Comparison of ENCODE assay signal across 31 cellular contexts in genomic region chr17:61565213-61565612, GRCh38. TPM values are rescaled to one million over a fixed set of nuclear protein-coding genes. Genes with fewer than 3 reads are reported as not detected.
"Had no signal": no experiment of that assay in that cellular context is flagged by ENCODE, and none has a peak within 500 bp of the region (broad histone marks: within the 10 kb centered on the region; RNA-seq: fewer than 3 reads in every experiment).

No MANE protein-coding gene starts in this region.

- H3K36me3 ChIP-seq: brain microvascular endothelial cell had no signal

- H3K27ac Mint-ChIP-seq: activated CD4-positive, alpha-beta T cell treated with anti-CD3 and anti-CD28 coated beads, Interleukin-2, amount 10 ng/mL, durations not matched to agents 24 days and 14 days; activated CD8-positive, alpha-beta T cell treated with anti-CD3 and anti-CD28 coated beads for 36 hours; activated naive CD8-positive, alpha-beta T cell treated with anti-CD3 and anti-CD28 coated beads for 36 hours; activated T-cell treated with anti-CD3 and anti-CD28 coated beads, Interleukin-2, amount 50 U/mL, for 72 hours; activated T-helper 17 cell treated with anti-CD3 and anti-CD28 coated beads, Interleukin-2, amount 50 U/mL, for 72 hours had no signal

- H3K4me1 Mint-ChIP-seq: activated CD4-positive, alpha-beta T cell treated with anti-CD3 and anti-CD28 coated beads, Interleukin-2, amount 10 ng/mL, durations not matched to agents 24 days and 14 days; activated T-helper 17 cell treated with anti-CD3 and anti-CD28 coated beads, Interleukin-2, amount 50 U/mL, for 72 hours had no signal

- H3K27me3 ChIP-seq: brain microvascular endothelial cell had no signal

- ATAC-seq: activated CD8-positive, alpha-beta T cell treated with anti-CD3 and anti-CD28 coated beads for 36 hours; activated T-cell treated with anti-CD3 and anti-CD28 coated beads, Interleukin-2, amount 50 U/mL, for 72 hours; activated T-helper 17 cell treated with anti-CD3 and anti-CD28 coated beads, Interleukin-2, amount 50 U/mL, for 72 hours had no signal

- H3K4me3 Mint-ChIP-seq: activated CD4-positive, alpha-beta T cell treated with anti-CD3 and anti-CD28 coated beads, Interleukin-2, amount 10 ng/mL, durations not matched to agents 24 days and 14 days; activated CD8-positive, alpha-beta T cell treated with anti-CD3 and anti-CD28 coated beads for 36 hours; activated naive CD8-positive, alpha-beta T cell treated with anti-CD3 and anti-CD28 coated beads for 36 hours; activated T-cell treated with anti-CD3 and anti-CD28 coated beads, Interleukin-2, amount 50 U/mL, for 72 hours; activated T-helper 17 cell treated with anti-CD3 and anti-CD28 coated beads, Interleukin-2, amount 50 U/mL, for 72 hours had no signal

- H3K4me2 ChIP-seq: KMS-11 had no signal

- H3K27ac ChIP-seq: brain microvascular endothelial cell, KMS-11 had no signal

- H3K9ac ChIP-seq: KMS-11 had no signal

- DNase-seq: activated CD4-positive, alpha-beta T cell treated with anti-CD3 and anti-CD28 coated beads, Interleukin-2, amount 10 ng/mL, durations not matched to agents 24 days and 14 days; activated CD4-positive, alpha-beta T cell treated with anti-CD3 and anti-CD28 coated beads, Interleukin-2, amount 50 U/mL, for 4 hours; activated CD8-positive, alpha-beta T cell treated with anti-CD3 and anti-CD28 coated beads for 36 hours; activated effector memory CD4-positive, alpha-beta T cell treated with anti-CD3 and anti-CD28 coated beads, Interleukin-2, amount 50 U/mL, for 16 hours; activated naive CD4-positive, alpha-beta T cell; activated naive CD4-positive, alpha-beta T cell treated with anti-CD3 and anti-CD28 coated beads, Interleukin-2, amount 50 U/mL, for 16 hours; activated naive CD8-positive, alpha-beta T cell treated with anti-CD3 and anti-CD28 coated beads for 36 hours; activated T-cell treated with anti-CD3 and anti-CD28 coated beads, Interleukin-2, amount 50 U/mL, for 1 hour; activated T-cell treated with anti-CD3 and anti-CD28 coated beads, Interleukin-2, amount 50 U/mL, for 72 hours; amniotic stem cell; aorta; brain microvascular endothelial cell; central memory CD4-positive, alpha-beta T cell; NCI-H1105; NCI-H1417 treated with DMSO at 0.1 percent for 48 hours; NCI-H1694; NCI-H1930; NCI-H2081 treated with DMSO at 0.1 percent for 48 hours; NCI-H226; NCI-H446 treated with DMSO at 0.1 percent for 48 hours; NCI-H524; NK-92 treated with Interleukin-12 subunit alpha and Interleukin-12 subunit beta, amount 100 ng/mL, for 24 hours; Right ventricle myocardium superior; T1000 had no signal

- H3K9me3 Mint-ChIP-seq: activated CD4-positive, alpha-beta T cell treated with anti-CD3 and anti-CD28 coated beads, Interleukin-2, amount 10 ng/mL, durations not matched to agents 24 days and 14 days; activated T-cell treated with anti-CD3 and anti-CD28 coated beads, Interleukin-2, amount 50 U/mL, for 72 hours; activated T-helper 17 cell treated with anti-CD3 and anti-CD28 coated beads, Interleukin-2, amount 50 U/mL, for 72 hours had no signal

- H3K36me3 Mint-ChIP-seq: activated naive CD8-positive, alpha-beta T cell treated with anti-CD3 and anti-CD28 coated beads for 36 hours had no signal

RNA-seq across cellular contexts. Expression of gene NACA2, which starts 25.8 kb away (rescaled TPM):
- total RNA-seq: activated CD4-positive, alpha-beta T cell treated with anti-CD3 and anti-CD28 coated beads, Interleukin-2, amount 10 ng/mL, durations not matched to agents 24 days and 14 days; activated CD8-positive, alpha-beta memory T cell treated with anti-CD3 and anti-CD28 coated beads for 36 hours; activated CD8-positive, alpha-beta T cell treated with anti-CD3 and anti-CD28 coated beads for 36 hours; activated naive CD8-positive, alpha-beta T cell treated with anti-CD3 and anti-CD28 coated beads for 36 hours; activated T-cell treated with anti-CD3 and anti-CD28 coated beads, Interleukin-2, amount 50 U/mL, for 72 hours; activated T-helper 17 cell treated with anti-CD3 and anti-CD28 coated beads, Interleukin-2, amount 50 U/mL, for 72 hours; aorta; cerebellum; LHCN-M2; MCF 10A; Right ventricle myocardium superior; T-helper 2 cell treated with Interferon-gamma antibody and Interleukin-4, amounts not matched to agents 100 ng/mL and 5 ng/mL, for 36 hours had no signal
